In the genomic region with DNA sequence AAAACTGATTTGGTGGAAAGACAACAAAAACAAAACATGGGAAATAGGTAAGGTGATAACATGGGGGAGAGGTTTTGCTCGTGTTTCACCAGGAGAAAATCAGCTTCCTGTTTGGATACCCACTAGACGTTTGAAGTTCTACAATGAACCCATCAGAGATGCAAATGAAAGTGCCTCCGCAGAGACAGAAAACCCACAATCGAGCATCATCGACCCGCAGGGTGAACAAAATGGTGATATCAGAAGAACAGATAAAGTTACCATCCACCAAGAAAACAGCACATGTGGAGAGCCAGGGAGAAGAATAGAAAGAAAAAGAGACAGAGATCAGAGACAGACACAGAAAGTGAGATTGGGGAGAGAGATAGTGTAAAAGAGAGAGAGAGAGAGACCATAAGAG, we compare ENCODE assay signal across 8 cellular contexts.
A peak's percentile ranks its signal among the peaks of the same experiment; 100 is the strongest.
DNase-seq lines count a peak whose midpoint lies in the region; ATAC-seq and TF ChIP-seq lines count a peak whose summit lies in the region.
"Not testable (repeated sequence)": the region's sequence is repeated elsewhere in the genome, so short reads cannot be mapped to it uniquely, and the experiment has no call there.

No MANE protein-coding gene starts in this region.

- POLR2A ChIA-PET in CD4-positive, alpha-beta T cell (lab: Charles Lee) = not testable (repeated sequence)

- not testable (repeated sequence) for TF ChIP-seq CTCF in CD4-positive, alpha-beta T cell (IDR thresholded peaks at IDR 0.05)

- peak overlapping the region; percentile 90 for H3K27ac Mint-ChIP-seq in CD4-positive, alpha-beta T cell
- H3K27ac Mint-ChIP-seq in T-helper 17 cell = peak overlapping the region; percentile 88
- H3K27ac Mint-ChIP-seq in activated naive CD4-positive, alpha-beta T cell treated with anti-CD3 and anti-CD28 coated beads for 36 hours = peak overlapping the region; percentile 63

- intact Hi-C loops in CD4-positive, alpha-beta T cell (cut with DNase I, micrococcal nuclease); activated naive CD4-positive, alpha-beta T cell treated with anti-CD3 and anti-CD28 coated beads for 36 hours (cut with micrococcal nuclease): not testable (repeated sequence)

- H3K9me3 ChIP-seq in CD4-positive, alpha-beta T cell (ENCODE audit: control insufficient read depth, low read length); T-helper 17 cell (ENCODE audit: control insufficient read depth, low read length, poor library complexity, severe bottlenecking): not testable (repeated sequence)

- not testable (repeated sequence) for H3K27me3 Mint-ChIP-seq in CD4-positive, alpha-beta T cell; T-helper 17 cell; activated naive CD4-positive, alpha-beta T cell treated with anti-CD3 and anti-CD28 coated beads for 36 hours (ENCODE audit: low read depth)

- not testable (repeated sequence) for H3K36me3 Mint-ChIP-seq in CD4-positive, alpha-beta T cell (ENCODE audit: low read depth); T-helper 17 cell (ENCODE audit: low read depth); activated naive CD4-positive, alpha-beta T cell treated with anti-CD3 and anti-CD28 coated beads for 36 hours (ENCODE audit: low read depth)

- H3K9me3 Mint-ChIP-seq in CD4-positive, alpha-beta T cell; activated naive CD4-positive, alpha-beta T cell treated with anti-CD3 and anti-CD28 coated beads for 36 hours: not testable (repeated sequence)

- DNase-seq in CD4-positive, alpha-beta T cell = peak in 8 of 10 experiments; percentile 7 to 42 (median 21)
- DNase-seq in T-helper 17 cell = peak in 1 of 3 donors; percentile 10
- DNase-seq in activated CD4-positive, alpha-beta T cell treated with anti-CD3 and anti-CD28 coated beads, Interleukin-2, amount 50 U/mL, for 1 hour = peak; percentile 9
- peak; percentile 27 for DNase-seq in activated T-cell treated with anti-CD3 and anti-CD28 coated beads, Interleukin-2, amount 50 U/mL, for 1 hour
- peak; percentile 32 for DNase-seq in activated naive CD4-positive, alpha-beta T cell treated with anti-CD3 and anti-CD28 coated beads for 36 hours
- peak; percentile 5 for DNase-seq in effector CD4-positive, alpha-beta T cell
- DNase-seq in stimulated activated CD4-positive, alpha-beta T cell treated with anti-CD3 and anti-CD28 coated beads, Interleukin-2, amount 100 ng/mL, for 4 hours (ENCODE audit: low read depth) = peak; percentile 19
- peak; percentile 16 for DNase-seq in stimulated activated naive CD8-positive, alpha-beta T cell treated with anti-CD3 and anti-CD28 coated beads, Interleukin-15, Interleukin-2, amounts not matched to agents 100 U/mL and 50 U/mL, for 24 hours

- not testable (repeated sequence) for H3K27ac ChIP-seq in CD4-positive, alpha-beta T cell (ENCODE audit: low read depth, low read length)

- ATAC-seq in CD4-positive, alpha-beta T cell (ENCODE audit: poor library complexity); T-helper 17 cell; stimulated activated naive CD8-positive, alpha-beta T cell treated with anti-CD3 and anti-CD28 coated beads, Interleukin-15, Interleukin-2, amounts not matched to agents 100 U/mL and 50 U/mL, for 24 hours: not testable (repeated sequence)

- H3K27me3 ChIP-seq in CD4-positive, alpha-beta T cell (ENCODE audit: control insufficient read depth, insufficient read depth, low read length) = not testable (repeated sequence)

- CTCF ChIA-PET in CD4-positive, alpha-beta T cell (lab: Charles Lee); activated naive CD4-positive, alpha-beta T cell treated with anti-CD3 and anti-CD28 coated beads for 36 hours (lab: Charles Lee): not testable (repeated sequence)

- peak overlapping the region; percentile 70 for H3K4me3 Mint-ChIP-seq in CD4-positive, alpha-beta T cell
- H3K4me3 Mint-ChIP-seq in T-helper 17 cell = peak overlapping the region; percentile 85
- H3K4me3 Mint-ChIP-seq in activated naive CD4-positive, alpha-beta T cell treated with anti-CD3 and anti-CD28 coated beads for 36 hours = peak overlapping the region; percentile 63

- H3K4me1 Mint-ChIP-seq in CD4-positive, alpha-beta T cell (ENCODE audit: low read depth) = peaks cover 26% of the 10 kb centered on the region
- H3K4me1 Mint-ChIP-seq in T-helper 17 cell = peaks cover 11% of the 10 kb centered on the region
- peaks cover 16% of the 10 kb centered on the region for H3K4me1 Mint-ChIP-seq in activated naive CD4-positive, alpha-beta T cell treated with anti-CD3 and anti-CD28 coated beads for 36 hours (ENCODE audit: low read depth)
